ENCODE assay signal across 8 cellular contexts in the genomic region with DNA sequence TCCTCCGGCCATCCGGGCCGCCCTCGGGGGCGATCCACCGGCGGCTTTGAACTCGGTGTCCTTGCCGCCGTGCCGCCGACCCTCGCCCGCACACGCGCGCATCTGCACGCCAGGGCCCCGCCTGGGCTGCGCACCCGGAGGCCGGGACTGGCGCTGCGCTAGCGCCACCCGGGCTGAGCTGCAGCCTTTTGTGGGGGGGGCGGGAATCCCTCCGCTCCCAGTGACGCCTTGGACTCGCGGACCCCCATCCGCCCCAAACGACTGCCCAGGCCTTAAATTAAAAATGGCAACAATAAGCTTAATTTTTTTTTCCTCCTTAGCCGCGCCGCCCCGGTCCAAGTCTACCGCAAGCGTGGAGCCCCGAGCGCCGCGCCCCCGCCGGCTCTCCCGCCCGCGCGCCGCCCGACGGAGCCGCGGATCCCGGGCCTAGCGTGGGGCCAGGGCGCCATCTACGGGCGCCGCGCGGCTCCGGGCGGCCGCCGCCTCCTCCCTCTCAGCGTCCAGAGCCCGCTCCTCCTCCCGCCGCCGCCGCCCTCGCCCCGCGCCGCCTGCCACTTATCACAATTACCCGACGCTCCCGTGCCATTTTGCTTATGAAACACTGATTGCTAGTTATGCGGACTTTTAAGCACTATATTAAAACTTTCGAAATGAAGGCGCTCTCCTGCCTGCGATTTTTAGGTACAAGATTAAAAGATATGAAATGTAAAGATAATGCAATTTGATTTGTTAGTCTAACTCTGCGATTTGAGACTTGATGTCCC. TPM values are rescaled to one million over a fixed set of nuclear protein-coding genes. Genes with fewer than 3 reads are reported as not detected.
DNase-seq lines count a peak whose midpoint lies in the region; ATAC-seq and TF ChIP-seq lines count a peak whose summit lies in the region.

No MANE protein-coding gene starts in this region.

- H3K9me3 ChIP-seq in Karpas-422 (ENCODE audit: low read length) (0 out of 2 replicates have a peak, but pooled peaks cover 4% of the 10 kb centered on the region), cardiac muscle cell (ENCODE audit: low read depth) (no peaks in the 10 kb centered on the region)

- H3K4me3 ChIP-seq in Karpas-422 (ENCODE audit: low read length) (peak overlapping the region; percentile 60; the same call in 1 of the 2 replicates), cardiac muscle cell (peak overlapping the region; percentile 37)

- TF ChIP-seq CTCF in cardiac muscle cell (IDR thresholded peaks at IDR 0.05; ENCODE audit: low read depth, low read length) = peak; percentile 27

- no peaks in the 10 kb centered on the region for H3K9me2 ChIP-seq in Karpas-422 (replicated peaks; ENCODE audit: insufficient read depth, low read length)

- peak overlapping the region; percentile 65 for H3K4me2 ChIP-seq in Karpas-422 (ENCODE audit: low read depth, low read length, poor library complexity, severe bottlenecking)

- DNase-seq in NCI-H82 (lab: John Stamatoyannopoulos, UW) = peak; percentile 73
- DNase-seq in NCI-H82 treated with DMSO at 0.1 percent for 48 hours (lab: John Stamatoyannopoulos, UW; ENCODE audit: unreplicated experiment) = no peak
- DNase-seq in Karpas-422 = peak; percentile 78
- DNase-seq in activated T-cell treated with anti-CD3 and anti-CD28 coated beads, Interleukin-2, amount 50 U/mL, for 1 hour = peak; percentile 37
- peak; percentile 79 to 86 for DNase-seq in cardiac muscle cell (ENCODE audit: low read depth in 1 of 2, low spot score in 1 of 2)
- peak; percentile 86 for DNase-seq in retina
- no peak for DNase-seq in NCI-H226

- no peak for ATAC-seq in GM18511 (IDR thresholded peaks at IDR 0.05; ENCODE audit: unreplicated experiment)

- no peaks in the 10 kb centered on the region for H3K36me3 ChIP-seq in Karpas-422 (ENCODE audit: insufficient read depth, low read length)
- no peaks in the 10 kb centered on the region for H3K36me3 ChIP-seq in cardiac muscle cell

- H3K4me1 ChIP-seq in Karpas-422 (ENCODE audit: low read length) (peaks cover 5% of the 10 kb centered on the region; the same call in 1 of the 2 replicates), cardiac muscle cell (ENCODE audit: low read depth) (peaks cover 11% of the 10 kb centered on the region)

- H3K27me3 ChIP-seq in Karpas-422 (ENCODE audit: low read length) (no peaks in the 10 kb centered on the region), cardiac muscle cell (peaks cover 98% of the 10 kb centered on the region)

- 0 out of 2 replicates have a peak overlapping the region, but pooled peaks have one; percentile 28 for H2AFZ ChIP-seq in Karpas-422 (ENCODE audit: low read length)

- no peak overlapping the region for H3K27ac ChIP-seq in Karpas-422 (ENCODE audit: low read length)
- no peak overlapping the region for H3K27ac ChIP-seq in cardiac muscle cell

- peak overlapping the region; percentile 52 for H3K9ac ChIP-seq in Karpas-422 (ENCODE audit: low read length)

- H3K79me2 ChIP-seq in Karpas-422 (ENCODE audit: low read length) = no peaks in the 10 kb centered on the region

- H4K20me1 ChIP-seq in Karpas-422 (ENCODE audit: insufficient read depth, low read depth, low read length) = no peaks in the 10 kb centered on the region

RNA-seq across cellular contexts. Expression of a gene that starts 7.5 kb away (rescaled TPM):
- total RNA-seq in Karpas-422 (2014; rRNA removed; shearing (Covaris generic); ENCODE audit: low replicate concordance) = not detected in 2 replicates
- 2.2 and 2.8 TPM in 2 replicates for total RNA-seq in cardiac muscle cell
- 0.12 and 0.61 TPM in 2 replicates for polyA plus RNA-seq in cardiac muscle cell

Comparison
In these comparisons a context has a peak if more than half of its experiments do, and no peak if none do; other contexts are left out.
1. DNase-seq: peak in NCI-H82 (single experiment), Karpas-422 (single experiment), activated T-cell treated with anti-CD3 and anti-CD28 coated beads, Interleukin-2, amount 50 U/mL, for 1 hour (single experiment), cardiac muscle cell (2 of 2) and retina (single experiment); none in NCI-H82 treated with DMSO at 0.1 percent for 48 hours (single experiment) and NCI-H226 (single experiment).